26 cellular contexts compared by ENCODE assay signal in genomic region chr4:112185740-112186670, GRCh38. TPM values are rescaled to one million over a fixed set of nuclear protein-coding genes. Genes with fewer than 3 reads are reported as not detected.
DNase-seq lines count a peak whose midpoint lies in the region; ATAC-seq, FAIRE-seq and TF ChIP-seq lines count a peak whose summit lies in the region.
"Had no signal": no experiment of that assay in that cellular context is flagged by ENCODE, and none has a peak within 500 bp of the region (broad histone marks: within the 10 kb centered on the region; RNA-seq: fewer than 3 reads in every experiment).

No MANE protein-coding gene starts in this region.

- no peak for TF ChIP-seq POLR2A in H1 (IDR thresholded peaks at IDR 0.05; ENCODE audit: control extremely low read depth in 1 of 2, low read depth in 2 of 2, low read length in 2 of 2)

- no peak overlapping the region for H2BK12ac ChIP-seq in H1 (ENCODE audit: low read depth, low read length)

- H3K23me2 ChIP-seq in H1 (ENCODE audit: low read depth, low read length), result no peaks in the 10 kb centered on the region

- no peaks in the 10 kb centered on the region; a peak in 1 of 7 replicates for H3K4me1 ChIP-seq in H1 (replicated peaks in 1 of 4; ENCODE audit: control insufficient read depth in 3 of 4, insufficient read depth in 4 of 4, low read length in 3 of 4)
- H3K4me1 ChIP-seq: Peyer's patch, thyroid gland had no signal

- H4K91ac ChIP-seq in H1 (replicated peaks; ENCODE audit: insufficient read length, low read length), result no peak overlapping the region

- H3K36me3 ChIP-seq in H1 (ENCODE audit: control insufficient read depth in 2 of 4, insufficient read depth in 4 of 4, low read length in 3 of 4), result no peaks in the 10 kb centered on the region
- H3K36me3 ChIP-seq: Peyer's patch, thyroid gland had no signal

- 86% methylated on average over 8 of the region's 8 CpGs; no CpG with 5 or more reads in 1 of the 2 experiments for WGBS in H1 (ENCODE audit: extremely low coverage in 1 of 2, insufficient coverage in 1 of 2, insufficient read length in 1 of 2, insufficient replicate concordance in 2 of 2, low coverage in 1 of 2, low lambda C conversion rate in 2 of 2, missing lambda C conversion rate in 1 of 2), 2 experiments

- H3K56ac ChIP-seq in H1 (replicated peaks; ENCODE audit: insufficient read length, low read depth, low read length), result no peak overlapping the region

- H3K36me3 Mint-ChIP-seq in nephron progenitor cell (ENCODE audit: low read depth) (no peaks in the 10 kb centered on the region), T-cell (peaks cover 7% of the 10 kb centered on the region)
- H3K36me3 Mint-ChIP-seq: mesothelial cell of epicardium had no signal

- H3K23ac ChIP-seq in H1 (ENCODE audit: insufficient read length), result no peak overlapping the region

- H3K79me2 ChIP-seq in H1 (ENCODE audit: control insufficient read depth in 1 of 2, insufficient read depth in 2 of 2, low read length in 2 of 2), result no peaks in the 10 kb centered on the region

- no peak overlapping the region for H4K8ac ChIP-seq in H1 (ENCODE audit: extremely low read depth, insufficient read depth, low read length)

- H3K27me3 Mint-ChIP-seq in nephron progenitor cell (ENCODE audit: low read depth, poor library complexity) (peaks cover 4% of the 10 kb centered on the region), T-cell (no peaks in the 10 kb centered on the region)
- H3K27me3 Mint-ChIP-seq: activated B cell treated with CpG ODN at 0.5 μM for 24 hours; central memory CD8-positive, alpha-beta T cell had no signal

- no peak overlapping the region for H2BK15ac ChIP-seq in H1 (ENCODE audit: low read length)

- H3K4me2 ChIP-seq in H1 (ENCODE audit: insufficient read depth in 1 of 2, low read depth in 2 of 2, low read length in 2 of 2), result no peak overlapping the region

- H2BK120ac ChIP-seq in H1 (replicated peaks; ENCODE audit: low read depth, low read length), result no peak overlapping the region

- no peak for TF ChIP-seq EP300 in H1 (IDR thresholded peaks at IDR 0.05; ENCODE audit: borderline replicate concordance in 1 of 2, low read depth in 2 of 2, low read length in 2 of 2)

- ATAC-seq in T-cell (replicated peaks in 1 of 4), result no peak
- ATAC-seq: left cardiac atrium had no signal

- TF ChIP-seq CTCF in HL-60 (IDR thresholded peaks at IDR 0.05; ENCODE audit: insufficient read depth, low read length) (no peak), H1 (IDR thresholded peaks at IDR 0.05; ENCODE audit: control extremely low read depth in 1 of 3, insufficient read depth in 1 of 3, low read depth in 1 of 3, low read length in 3 of 3) (no peak), nephron progenitor cell (IDR thresholded peaks at IDR 0.05) (no peak)

- H3K4me3 Mint-ChIP-seq in nephron progenitor cell, result no peak overlapping the region
- H3K4me3 Mint-ChIP-seq in T-cell, result no peak overlapping the region
- H3K4me3 Mint-ChIP-seq: activated B cell treated with CpG ODN at 0.5 μM for 24 hours; central memory CD8-positive, alpha-beta T cell; H9; mesothelial cell of epicardium; nephron had no signal

- H3K4me3 ChIP-seq in HL-60 (replicated peaks; ENCODE audit: insufficient read depth, low read length) (no peak overlapping the region), H1 (ENCODE audit: extremely low read depth in 1 of 4, insufficient read depth in 2 of 4, low read depth in 3 of 4, low read length in 4 of 4) (no peak overlapping the region)
- H3K4me3 ChIP-seq: Peyer's patch, thyroid gland had no signal

- H4K20me1 ChIP-seq in H1 (replicated peaks in 1 of 2; ENCODE audit: control insufficient read depth in 1 of 2, insufficient read depth in 2 of 2, low read length in 2 of 2), result no peaks in the 10 kb centered on the region

- no peak overlapping the region for H3K9ac ChIP-seq in H1 (replicated peaks in 1 of 4; ENCODE audit: extremely low read depth in 1 of 4, low read depth in 3 of 4, low read length in 3 of 4)

- no peak overlapping the region for H3K18ac ChIP-seq in H1 (ENCODE audit: extremely low read depth, low read length)

- no peaks in the 10 kb centered on the region for H3K9me3 ChIP-seq in H1 (ENCODE audit: insufficient read depth in 2 of 2, low read depth in 1 of 2, low read length in 1 of 2)
- H3K9me3 ChIP-seq: Peyer's patch, thyroid gland had no signal

- H2AFZ ChIP-seq in H1 (ENCODE audit: low read length), result no peak overlapping the region

- H2BK5ac ChIP-seq in H1 (ENCODE audit: low read depth, low read length), result no peak overlapping the region

- POLR2A ChIA-PET in H1 (lab: Charles Lee; ENCODE audit: partially characterized antibody) (interaction anchor here (0.6 kb wide), 2 partner anchors 44 to 1022 kb away, joined by 3 read pairs; no protein-coding TSS in a partner anchor), T-cell (lab: Charles Lee) (interaction anchor here in 1 of 2 donors (0.7 kb wide), 1 partner anchor 48 kb away, joined by 3 read pairs; no protein-coding TSS in a partner anchor)

- no peak for TF ChIP-seq RAD21 in H1 (IDR thresholded peaks at IDR 0.05 in 1 of 2, conservative IDR thresholded peaks at IDR 0.05 in 1 of 2; ENCODE audit: low read depth in 2 of 2, low read length in 2 of 2)

- CTCF ChIA-PET in H1 (lab: Charles Lee; ENCODE audit: partially characterized antibody) (no interaction called here), T-cell (lab: Charles Lee) (no interaction called here)

- peak; percentile 81 to 82 for DNase-seq in HL-60 (ENCODE audit: low read depth in 1 of 2, low spot score in 1 of 2)
- DNase-seq in NOMO-1 treated with dmso at 0.1 percent for 144 hours (lab: John Stamatoyannopoulos, UW; ENCODE audit: unreplicated experiment), result peak; percentile 64
- DNase-seq in H1 (ENCODE audit: low read depth in 1 of 2, low spot score in 2 of 2), result no peak
- no peak for DNase-seq in nephron progenitor cell
- no peak for DNase-seq in T-cell
- no peak for DNase-seq in GF-D8 (lab: John Stamatoyannopoulos, UW)
- DNase-seq in stimulated activated CD4-positive, alpha-beta T cell treated with anti-CD3 and anti-CD28 coated beads, Interleukin-4, amount 100 ng/mL, for 1 hour, result no peak
- DNase-seq in stimulated activated CD4-positive, alpha-beta T cell treated with anti-CD3 and anti-CD28 coated beads, Interleukin-4, amount 100 ng/mL, for 4 hours, result no peak
- DNase-seq: activated B cell treated with CpG ODN at 0.5 μM for 24 hours; activated CD4-positive, alpha-beta T cell treated with anti-CD3 and anti-CD28 coated beads, Interleukin-2, amount 50 U/mL, for 48 hours; activated naive CD4-positive, alpha-beta T cell; activated T-cell treated with anti-CD3 and anti-CD28 coated beads, Interleukin-2, amount 50 U/mL, for 1 hour; aorta; H9; left cardiac atrium; NCI-H1436 treated with DMSO at 0.1 percent for 48 hours; NCI-H2171; Peyer's patch; posterior cingulate gyrus; stimulated activated CD4-positive, alpha-beta T cell treated with anti-CD3 and anti-CD28 coated beads, Interleukin-1b, Interleukin-23, amount 100 ng/mL, for 48 hours; stimulated activated naive CD8-positive, alpha-beta T cell treated with anti-CD3 and anti-CD28 coated beads, Interleukin-15, Interleukin-2, amounts not matched to agents 100 U/mL and 50 U/mL, for 24 hours; thyroid gland had no signal

- H2AK5ac ChIP-seq in H1 (ENCODE audit: low read depth, low read length), result no peak overlapping the region

- peak overlapping the region; percentile 36 for H3K27ac Mint-ChIP-seq in nephron progenitor cell
- H3K27ac Mint-ChIP-seq in T-cell, result no peak overlapping the region
- H3K27ac Mint-ChIP-seq: activated B cell treated with CpG ODN at 0.5 μM for 24 hours, H9, mesothelial cell of epicardium, nephron had no signal

- no peaks in the 10 kb centered on the region for H3K27me3 ChIP-seq in HL-60 (ENCODE audit: insufficient read depth, poor library complexity, severe bottlenecking)
- H3K27me3 ChIP-seq in H1 (replicated peaks in 1 of 4; ENCODE audit: control insufficient read depth in 3 of 4, extremely low read depth in 1 of 4, insufficient read depth in 3 of 4, low read length in 3 of 4), result no peaks in the 10 kb centered on the region
- H3K27me3 ChIP-seq: Peyer's patch, thyroid gland had no signal

- H3K9me3 Mint-ChIP-seq in nephron progenitor cell (no peaks in the 10 kb centered on the region), T-cell (no peaks in the 10 kb centered on the region)
- H3K9me3 Mint-ChIP-seq: activated B cell treated with CpG ODN at 0.5 μM for 24 hours; central memory CD8-positive, alpha-beta T cell; H9; mesothelial cell of epicardium; nephron had no signal

- H4K5ac ChIP-seq in H1 (ENCODE audit: insufficient read length, low read depth, low read length), result no peak overlapping the region

- no peaks in the 10 kb centered on the region for H3K79me1 ChIP-seq in H1 (ENCODE audit: low read depth, low read length)

- H3K27ac ChIP-seq in HL-60 (replicated peaks) (peak overlapping the region; percentile 27), H1 (ENCODE audit: low read depth, low read length) (no peak overlapping the region)
- H3K27ac ChIP-seq: Peyer's patch, thyroid gland had no signal

- H3K4ac ChIP-seq in H1 (replicated peaks; ENCODE audit: insufficient read length, low read depth, low read length), result no peak overlapping the region

- H3K4me1 Mint-ChIP-seq in nephron progenitor cell (no peaks in the 10 kb centered on the region), T-cell (peaks cover 24 to 28% (median 27%) of the 10 kb centered on the region in 3 donors)
- H3K4me1 Mint-ChIP-seq: activated B cell treated with CpG ODN at 0.5 μM for 24 hours; central memory CD8-positive, alpha-beta T cell; nephron had no signal

- no peak for FAIRE-seq in H1 (lab: Jason Lieb, UNC)
- FAIRE-seq: HTR-8/SVneo had no signal

- no peak overlapping the region for H2BK20ac ChIP-seq in H1 (ENCODE audit: low read length)

- no peak overlapping the region for H3K14ac ChIP-seq in H1 (ENCODE audit: insufficient read length)

RNA-seq across cellular contexts. Expression of gene FAM241A, which starts 40.8 kb away (rescaled TPM):
- total RNA-seq in H1 (2021; fragmentation: NEBNext Ultra II Directional; extraction: Animal tissue kit (Norgen Biotek cat#: 25700)), result 0.63 and 0.73 TPM in 2 replicates
- 0.13 and 0.20 TPM in 2 replicates for polyA plus RNA-seq in H1 (2011; rRNA removed)
- polyA plus RNA-seq in H1 (2011; cell fraction: cytosol; rRNA removed), result 0.23 TPM
- 0.11 TPM for polyA plus RNA-seq in H1 (2011; cell fraction: nucleus; rRNA removed)
- polyA plus RNA-seq in H1 (2012, experiment 1 of 2), result 0.20 to 0.37 TPM (median 0.30 TPM) in 4 replicates
- polyA plus RNA-seq in H1 (2012, experiment 2 of 2), result 0.08 TPM
- 0.39 TPM for polyA plus RNA-seq in H1 (2013, experiment 1 of 2)
- 0.40 TPM for polyA plus RNA-seq in H1 (2013, experiment 2 of 2)
- polyA minus RNA-seq in H1 (2011; rRNA and poly(A)+ RNA removed), result 0.32 and 0.41 TPM in 2 replicates
- polyA minus RNA-seq in H1 (2011; cell fraction: cytosol; rRNA and poly(A)+ RNA removed), result 0.29 TPM
- polyA minus RNA-seq in H1 (2011; cell fraction: nucleus; rRNA and poly(A)+ RNA removed), result 1.2 TPM
- 1 to 10 TPM; 1.4 to 3.4 (median 2.0) TPM for total RNA-seq in T-cell

RNA-seq across cellular contexts. Expression of gene AP1AR, which starts 45.6 kb away (rescaled TPM):
- 26.9 and 27.7 TPM in 2 replicates for total RNA-seq in H1 (2021; fragmentation: NEBNext Ultra II Directional; extraction: Animal tissue kit (Norgen Biotek cat#: 25700))
- polyA plus RNA-seq in H1 (2011; rRNA removed), result 5.3 and 7.2 TPM in 2 replicates
- polyA plus RNA-seq in H1 (2011; cell fraction: cytosol; rRNA removed), result 13.6 TPM
- 16.1 TPM for polyA plus RNA-seq in H1 (2011; cell fraction: nucleus; rRNA removed)
- polyA plus RNA-seq in H1 (2012, experiment 1 of 2), result 9.8 to 16.0 TPM (median 10.7 TPM) in 4 replicates
- polyA plus RNA-seq in H1 (2012, experiment 2 of 2), result 5.7 TPM
- polyA plus RNA-seq in H1 (2013, experiment 1 of 2), result 14.5 TPM
- polyA plus RNA-seq in H1 (2013, experiment 2 of 2), result 13.2 TPM
- polyA minus RNA-seq in H1 (2011; rRNA and poly(A)+ RNA removed), result 1.8 and 5.4 TPM in 2 replicates
- polyA minus RNA-seq in H1 (2011; cell fraction: cytosol; rRNA and poly(A)+ RNA removed), result 22.8 TPM
- 22.9 TPM for polyA minus RNA-seq in H1 (2011; cell fraction: nucleus; rRNA and poly(A)+ RNA removed)
- total RNA-seq in T-cell, result 10 to 100 TPM; 13.9 to 21.4 (median 20.3) TPM

Comparison
In these comparisons a context has a peak if more than half of its experiments do, and no peak if none do; other contexts are left out.
1. DNase-seq: peak in HL-60 (2 of 2) and NOMO-1 treated with dmso at 0.1 percent for 144 hours (single experiment); none in H1 (0 of 2), nephron progenitor cell (single experiment), T-cell (0 of 34), GF-D8 (single experiment), stimulated activated CD4-positive, alpha-beta T cell treated with anti-CD3 and anti-CD28 coated beads, Interleukin-4, amount 100 ng/mL, for 1 hour (single experiment) and stimulated activated CD4-positive, alpha-beta T cell treated with anti-CD3 and anti-CD28 coated beads, Interleukin-4, amount 100 ng/mL, for 4 hours (0 of 2).